ENCODE assay signal across 8 cellular contexts in genomic region chr14:34538096-34538495, GRCh38. TPM values are rescaled to one million over a fixed set of nuclear protein-coding genes. Genes with fewer than 3 reads are reported as not detected.
DNase-seq lines count a peak whose midpoint lies in the region; ATAC-seq and TF ChIP-seq lines count a peak whose summit lies in the region.
"Not testable (repeated sequence)": the region's sequence is repeated elsewhere in the genome, so short reads cannot be mapped to it uniquely, and the experiment has no call there.

No MANE protein-coding gene starts in this region.

- not testable (repeated sequence) for H4K20me1 ChIP-seq in H9 (ENCODE audit: control insufficient read depth, insufficient read depth, insufficient read length)
- peaks cover 11% of the 10 kb centered on the region for H4K20me1 ChIP-seq in smooth muscle cell (ENCODE audit: low read depth)

- not testable (repeated sequence) for BruUV-seq in A673 (replicated peaks; lab: Mats Ljungman, UMichigan)

- not testable (repeated sequence) for H3K23ac ChIP-seq in H9 (ENCODE audit: insufficient read length, low read depth, low read length)

- peaks cover 25% of the 10 kb centered on the region for H3K36me3 ChIP-seq in A673 (ENCODE audit: insufficient read depth, low read length, poor library complexity, severe bottlenecking)
- peaks cover 15% of the 10 kb centered on the region for H3K36me3 ChIP-seq in SK-N-MC (ENCODE audit: insufficient read depth, low read length)
- H3K36me3 ChIP-seq in left ventricle myocardium inferior, result peaks cover 31% of the 10 kb centered on the region
- H3K36me3 ChIP-seq in naive thymus-derived CD4-positive, alpha-beta T cell (ENCODE audit: control insufficient read depth in 2 of 3, insufficient read depth in 3 of 3, low read length in 3 of 3), result peaks cover 6 to 39% (median 11%) of the 10 kb centered on the region in 3 experiments
- H3K36me3 ChIP-seq in smooth muscle cell (ENCODE audit: low read depth), result peaks cover 13% of the 10 kb centered on the region

- peak overlapping the region; percentile 97 for H3K4me3 ChIP-seq in A673 (ENCODE audit: low read depth, low read length, poor library complexity, severe bottlenecking)
- H3K4me3 ChIP-seq in SK-N-MC, result peak overlapping the region; percentile 94
- H3K4me3 ChIP-seq in dorsolateral prefrontal cortex, result peak overlapping the region in 57 of 59 donors; percentile 26 to 100 (median 91)
- H3K4me3 ChIP-seq in left ventricle myocardium inferior, result peak overlapping the region; percentile 97
- peak overlapping the region; percentile 100 for H3K4me3 ChIP-seq in naive thymus-derived CD4-positive, alpha-beta T cell (ENCODE audit: low read length)
- peak overlapping the region; percentile 83 for H3K4me3 ChIP-seq in smooth muscle cell

- not testable (repeated sequence) for H2BK20ac ChIP-seq in H9 (ENCODE audit: low read depth, low read length, poor library complexity, severe bottlenecking)

- H4K8ac ChIP-seq in H9 (replicated peaks; ENCODE audit: insufficient read length, low read depth, low read length), result not testable (repeated sequence)

- H3K36me3 Mint-ChIP-seq in H9 (ENCODE audit: insufficient read depth in 1 of 3, low read depth in 3 of 3), result peaks cover 7 to 21% (median 17%) of the 10 kb centered on the region in 3 experiments; a peak in 5 of 7 replicates
- peaks cover 19% of the 10 kb centered on the region for H3K36me3 Mint-ChIP-seq in activated naive CD4-positive, alpha-beta T cell treated with anti-CD3 and anti-CD28 coated beads, Interleukin-2, amount 10 ng/mL, durations not matched to agents 7 days and 5 days
- H3K36me3 Mint-ChIP-seq in naive thymus-derived CD4-positive, alpha-beta T cell, result peaks cover 6 to 13% (median 10%) of the 10 kb centered on the region in 5 donors

- H3K4me1 ChIP-seq in A673 (ENCODE audit: insufficient read depth, low read length, poor library complexity, severe bottlenecking); H9 (ENCODE audit: insufficient read depth, low read length): not testable (repeated sequence)
- H3K4me1 ChIP-seq in left ventricle myocardium inferior, result peaks cover 35% of the 10 kb centered on the region
- peaks cover 18 to 24% of the 10 kb centered on the region in 2 donors for H3K4me1 ChIP-seq in naive thymus-derived CD4-positive, alpha-beta T cell (ENCODE audit: control insufficient read depth in 2 of 2, insufficient read depth in 2 of 2, low read length in 2 of 2)
- H3K4me1 ChIP-seq in smooth muscle cell (ENCODE audit: low read depth), result peaks cover 14% of the 10 kb centered on the region

- not testable (repeated sequence) for ATAC-seq in naive thymus-derived CD4-positive, alpha-beta T cell

- H3K18ac ChIP-seq in H9 (ENCODE audit: insufficient read length, low read depth, low read length), result not testable (repeated sequence)

- H4K5ac ChIP-seq in H9 (ENCODE audit: insufficient read length, low read depth, low read length), result not testable (repeated sequence)

- not testable (repeated sequence) for H2BK15ac ChIP-seq in H9 (ENCODE audit: low read depth, low read length)

- H3K56ac ChIP-seq in H9 (ENCODE audit: insufficient read length, low read depth, low read length), result not testable (repeated sequence)

- H3K27ac ChIP-seq in A673 (ENCODE audit: low read depth, low read length, poor library complexity, severe bottlenecking) (peak overlapping the region; percentile 85), dorsolateral prefrontal cortex (peak overlapping the region in 11 of 59 donors; percentile 92 to 98 (median 96)), smooth muscle cell (ENCODE audit: low read depth) (peak overlapping the region; percentile 87)
- not testable (repeated sequence) for H3K27ac ChIP-seq in H9 (ENCODE audit: insufficient read length, low read depth, low read length); SK-N-MC; left ventricle myocardium inferior (replicated peaks)
- H3K27ac ChIP-seq in naive thymus-derived CD4-positive, alpha-beta T cell (ENCODE audit: low read depth, low read length), result peak overlapping the region; percentile 97

- H3K23me2 ChIP-seq in H9 (ENCODE audit: insufficient read length, low read depth, low read length, poor library complexity, severe bottlenecking), result not testable (repeated sequence)

- H3K14ac ChIP-seq in H9 (ENCODE audit: insufficient read depth, low read length), result not testable (repeated sequence)

- not testable (repeated sequence) for H3K9me3 ChIP-seq in A673 (ENCODE audit: low read depth, low read length, poor library complexity, severe bottlenecking); H9 (ENCODE audit: control insufficient read depth, low read depth, low read length); SK-N-MC (ENCODE audit: low read depth, low read length); left ventricle myocardium inferior (replicated peaks); naive thymus-derived CD4-positive, alpha-beta T cell (ENCODE audit: control insufficient read depth in 2 of 3, low read length in 3 of 3); smooth muscle cell (replicated peaks; ENCODE audit: low read depth)

- H3K4ac ChIP-seq in H9 (ENCODE audit: low read depth, low read length), result not testable (repeated sequence)

- H3K9me3 Mint-ChIP-seq in H9; activated naive CD4-positive, alpha-beta T cell treated with anti-CD3 and anti-CD28 coated beads, Interleukin-2, amount 10 ng/mL, durations not matched to agents 7 days and 5 days; naive thymus-derived CD4-positive, alpha-beta T cell: not testable (repeated sequence)

- not testable (repeated sequence) for H3T11ph ChIP-seq in H9 (ENCODE audit: low read length)

- WGBS in H9 (ENCODE audit: extremely low coverage, insufficient read length, low lambda C conversion rate), result no CpG with 5 or more reads among the region's 6 CpGs
- WGBS in smooth muscle cell (ENCODE audit: low lambda C conversion rate), result 90% methylated on average over 6 of the region's 6 CpGs

- not testable (repeated sequence) for H2BK12ac ChIP-seq in H9 (ENCODE audit: insufficient read length, low read depth, low read length)

- CTCF ChIA-PET in A673 (lab: Charles Lee); naive thymus-derived CD4-positive, alpha-beta T cell (lab: Charles Lee): not testable (repeated sequence)
- CTCF ChIA-PET in activated naive CD4-positive, alpha-beta T cell treated with anti-CD3 and anti-CD28 coated beads, Interleukin-2, amount 10 ng/mL, durations not matched to agents 7 days and 5 days (lab: Charles Lee), result interaction anchor here (0.6 kb wide), 1 partner anchor 1279 kb away, joined by 3 read pairs; no protein-coding TSS in a partner anchor

- H2AK5ac ChIP-seq in H9 (ENCODE audit: insufficient read length, low read length), result not testable (repeated sequence)

- H4K91ac ChIP-seq in H9 (ENCODE audit: insufficient read length, low read depth, low read length), result not testable (repeated sequence)

- peaks cover 8 to 11% of the 10 kb centered on the region in 2 experiments for H3K4me1 Mint-ChIP-seq in H9
- peaks cover 31% of the 10 kb centered on the region for H3K4me1 Mint-ChIP-seq in activated naive CD4-positive, alpha-beta T cell treated with anti-CD3 and anti-CD28 coated beads, Interleukin-2, amount 10 ng/mL, durations not matched to agents 7 days and 5 days
- peaks cover 5 to 54% (median 40%) of the 10 kb centered on the region in 7 donors for H3K4me1 Mint-ChIP-seq in naive thymus-derived CD4-positive, alpha-beta T cell

- intact Hi-C loops in A673 (cut with micrococcal nuclease; ENCODE audit: unreplicated experiment); left ventricle myocardium inferior (cut with micrococcal nuclease): not testable (repeated sequence)
- intact Hi-C loops in dorsolateral prefrontal cortex (cut with DNase I), result loop anchor here (5.0 to 10.0 kb wide), 2 partner anchors 76 to 203 kb away; partner anchors contain the start of gene SPTSSA (in 2 of the 2)
- intact Hi-C loops in naive thymus-derived CD4-positive, alpha-beta T cell (cut with micrococcal nuclease), result loop anchor here (5.0 to 10.0 kb wide), 11 partner anchors 34 to 1269 kb away; partner anchors contain the start of genes PPP2R3C (in 2 of the 2), PRORP (in 2 of the 2), RALGAPA1 (in 2 of the 2) and SPTSSA (in 2 of the 2)

- not testable (repeated sequence) for H2AFZ ChIP-seq in H9 (ENCODE audit: low read length); smooth muscle cell (ENCODE audit: low read depth)

- POLR2A ChIA-PET in A673 (lab: Charles Lee; ENCODE audit: low non-redundant PET), result not testable (repeated sequence)
- POLR2A ChIA-PET in naive thymus-derived CD4-positive, alpha-beta T cell (lab: Charles Lee), result interaction anchor here (0.6 to 2.1 kb wide), 6 partner anchors 16 to 444 kb away, joined by 3 to 5 read pairs (median 4); partner anchors contain the start of genes BAZ1A and SRP54

- not testable (repeated sequence) for H3K4me2 ChIP-seq in H9 (ENCODE audit: insufficient read depth, insufficient read length, low read length)
- peak overlapping the region; percentile 87 for H3K4me2 ChIP-seq in smooth muscle cell

- H3K27me3 Mint-ChIP-seq in H9 (ENCODE audit: low read depth); activated naive CD4-positive, alpha-beta T cell treated with anti-CD3 and anti-CD28 coated beads, Interleukin-2, amount 10 ng/mL, durations not matched to agents 7 days and 5 days; naive thymus-derived CD4-positive, alpha-beta T cell: not testable (repeated sequence)

- not testable (repeated sequence) for H3F3A ChIP-seq in smooth muscle cell (ENCODE audit: low read depth)

- TF ChIP-seq CTCF in A673 (conservative IDR thresholded peaks at IDR 0.05; ENCODE audit: low read depth, low read length); H9 (conservative IDR thresholded peaks at IDR 0.05); dorsolateral prefrontal cortex (IDR thresholded peaks at IDR 0.05 in 54 of 56, conservative IDR thresholded peaks at IDR 0.05 in 2 of 56; ENCODE audit: low read depth in 1 of 56, partially characterized antibody in 56 of 56); left ventricle myocardium inferior (IDR thresholded peaks at IDR 0.05; ENCODE audit: borderline replicate concordance); smooth muscle cell (IDR thresholded peaks at IDR 0.05; ENCODE audit: borderline replicate concordance, insufficient read depth, poor library complexity, severe bottlenecking): not testable (repeated sequence)

- H2BK120ac ChIP-seq in H9 (ENCODE audit: low read depth, low read length, poor library complexity, severe bottlenecking), result not testable (repeated sequence)

- H3K79me1 ChIP-seq in H9 (ENCODE audit: insufficient read depth, low read depth, low read length, poor library complexity, severe bottlenecking), result not testable (repeated sequence)

- not testable (repeated sequence) for H2BK5ac ChIP-seq in H9 (ENCODE audit: insufficient read length, low read length)

- not testable (repeated sequence) for H3K79me2 ChIP-seq in H9 (ENCODE audit: insufficient read depth, low read length)
- H3K79me2 ChIP-seq in smooth muscle cell (ENCODE audit: low read depth), result peaks cover 36% of the 10 kb centered on the region

- DNase-seq in A673 (ENCODE audit: low spot score); H9; SK-N-MC (ENCODE audit: low read depth, low spot score); activated naive CD4-positive, alpha-beta T cell treated with anti-CD3 and anti-CD28 coated beads, Interleukin-2, amount 10 ng/mL, durations not matched to agents 7 days and 5 days; dorsolateral prefrontal cortex; left ventricle myocardium inferior; naive thymus-derived CD4-positive, alpha-beta T cell; smooth muscle cell (lab: John Stamatoyannopoulos, UW; ENCODE audit: unreplicated experiment): not testable (repeated sequence)

- peak overlapping the region; percentile 95 to 97; a peak in 4 of 5 replicates for H3K4me3 Mint-ChIP-seq in H9
- H3K4me3 Mint-ChIP-seq in activated naive CD4-positive, alpha-beta T cell treated with anti-CD3 and anti-CD28 coated beads, Interleukin-2, amount 10 ng/mL, durations not matched to agents 7 days and 5 days, result peak overlapping the region; percentile 90
- H3K4me3 Mint-ChIP-seq in naive thymus-derived CD4-positive, alpha-beta T cell, result peak overlapping the region; percentile 20 to 99 (median 99)

- H3K27ac Mint-ChIP-seq in H9, result not testable (repeated sequence)
- H3K27ac Mint-ChIP-seq in activated naive CD4-positive, alpha-beta T cell treated with anti-CD3 and anti-CD28 coated beads, Interleukin-2, amount 10 ng/mL, durations not matched to agents 7 days and 5 days, result peak overlapping the region; percentile 11
- H3K27ac Mint-ChIP-seq in naive thymus-derived CD4-positive, alpha-beta T cell, result peak overlapping the region in 7 of 9 donors; percentile 67 to 100 (median 99)

- H3K9ac ChIP-seq in H9 (ENCODE audit: extremely low read depth, insufficient read length, low read length) (peak overlapping the region; percentile 96), SK-N-MC (ENCODE audit: insufficient read length) (peak overlapping the region; percentile 97), smooth muscle cell (ENCODE audit: low read depth) (peak overlapping the region; percentile 96)

- H3K27me3 ChIP-seq in A673 (replicated peaks; ENCODE audit: insufficient read depth, low read depth, low read length, poor library complexity); H9 (ENCODE audit: insufficient read depth, low read length); dorsolateral prefrontal cortex; left ventricle myocardium inferior (ENCODE audit: low read depth); naive thymus-derived CD4-positive, alpha-beta T cell (ENCODE audit: control insufficient read depth in 2 of 2, insufficient read depth in 2 of 2, low read length in 2 of 2); smooth muscle cell (ENCODE audit: low read depth): not testable (repeated sequence)

RNA-seq across cellular contexts. Expression of gene EAPP, which starts 1.4 kb away (rescaled TPM):
- total RNA-seq in A673 (2021) (33.1 and 34.6 TPM in 2 replicates), H9 (2021) (34.8 and 35.0 TPM in 2 replicates), dorsolateral prefrontal cortex (10 to 100 TPM; 16.5 to 48.5 (median 35.5) TPM), left ventricle myocardium inferior (17.5 TPM), smooth muscle cell (45.6 and 50.3 TPM in 2 replicates)
- 10 to 100 TPM; 34.8 to 84.3 (median 60.9) TPM for total RNA-seq in naive thymus-derived CD4-positive, alpha-beta T cell
- 100 to 1,000 TPM; 103 to 125 TPM for polyA plus RNA-seq in naive thymus-derived CD4-positive, alpha-beta T cell
- 42.3 and 43.1 TPM in 2 replicates for polyA plus RNA-seq in smooth muscle cell
